ENCODE assay signal across 30 cellular contexts in genomic region chr20:21340991-21341722, GRCh38. TPM values are rescaled to one million over a fixed set of nuclear protein-coding genes. Genes with fewer than 3 reads are reported as not detected.
"Had no signal": no experiment of that assay in that cellular context is flagged by ENCODE, and none has a peak within 500 bp of the region (broad histone marks: within the 10 kb centered on the region; RNA-seq: fewer than 3 reads in every experiment).

No MANE protein-coding gene starts in this region.

- H3K4me3 Mint-ChIP-seq: activated CD4-positive, alpha-beta T cell treated with anti-CD3 and anti-CD28 coated beads for 36 hours; activated CD8-positive, alpha-beta T cell treated with anti-CD3 and anti-CD28 coated beads for 36 hours; activated naive CD4-positive, alpha-beta T cell treated with anti-CD3 and anti-CD28 coated beads for 36 hours; activated naive CD8-positive, alpha-beta T cell; activated T-helper 1 cell treated with anti-CD3 and anti-CD28 coated beads, Interleukin-12 subunit alpha, Interleukin-12 subunit beta, Interleukin-2, Interleukin-4 antibody, amounts not matched to agents 30 ng/mL and 10 ng/mL and 1 ng/mL, durations not matched to agents 14 hours and 24 hours and 36 hours had no signal

- H3K9me3 ChIP-seq: MG63, Peyer's patch, SJCRH30, SK-N-SH had no signal

- H3K27ac Mint-ChIP-seq: activated CD4-positive, alpha-beta T cell treated with anti-CD3 and anti-CD28 coated beads for 36 hours; activated CD8-positive, alpha-beta T cell treated with anti-CD3 and anti-CD28 coated beads for 36 hours; activated naive CD4-positive, alpha-beta T cell treated with anti-CD3 and anti-CD28 coated beads for 36 hours; activated naive CD8-positive, alpha-beta T cell; activated T-helper 1 cell treated with anti-CD3 and anti-CD28 coated beads, Interleukin-12 subunit alpha, Interleukin-12 subunit beta, Interleukin-2, Interleukin-4 antibody, amounts not matched to agents 30 ng/mL and 10 ng/mL and 1 ng/mL, durations not matched to agents 14 hours and 24 hours and 36 hours had no signal

- H3K9ac ChIP-seq: SK-N-SH had no signal

- H3K4me1 Mint-ChIP-seq: activated CD4-positive, alpha-beta T cell treated with anti-CD3 and anti-CD28 coated beads for 36 hours had no signal

- H3K27ac ChIP-seq: brain microvascular endothelial cell, cardiac muscle cell, Peyer's patch, RWPE1, SJCRH30, VCaP had no signal

- ATAC-seq: activated CD4-positive, alpha-beta T cell treated with anti-CD3 and anti-CD28 coated beads for 36 hours; activated CD8-positive, alpha-beta T cell treated with anti-CD3 and anti-CD28 coated beads for 36 hours had no signal

- H3K27me3 Mint-ChIP-seq: activated CD4-positive, alpha-beta T cell treated with anti-CD3 and anti-CD28 coated beads for 36 hours; activated CD8-positive, alpha-beta T cell treated with anti-CD3 and anti-CD28 coated beads for 36 hours; activated naive CD8-positive, alpha-beta T cell had no signal

- H3K4me3 ChIP-seq: cardiac muscle cell, MG63, Peyer's patch, SJCRH30 had no signal

- DNase-seq: activated CD4-positive, alpha-beta T cell treated with anti-CD3 and anti-CD28 coated beads for 36 hours; activated CD4-positive, alpha-beta T cell treated with anti-CD3 and anti-CD28 coated beads, Interleukin-2, amount 50 U/mL, for 1 hour; activated CD8-positive, alpha-beta memory T cell treated with anti-CD3 and anti-CD28 coated beads, Interleukin-2, amount 50 U/mL, for 4 hours; activated CD8-positive, alpha-beta T cell treated with anti-CD3 and anti-CD28 coated beads for 36 hours; activated gamma-delta T cell; activated naive CD4-positive, alpha-beta T cell treated with anti-CD3 and anti-CD28 coated beads for 36 hours; amygdala; brain microvascular endothelial cell; cerebellar nuclear complex; MG63; MV-4-11; NCI-H1092 treated with DMSO at 0.1 percent for 48 hours; NCI-H1417 treated with DMSO at 0.1 percent for 48 hours; NCI-H1694; NCI-H2029 treated with DMSO at 0.1 percent for 48 hours; NCI-H345; NCI-H510A treated with DMSO at 0.1 percent for 48 hours; NCI-H69; NK-92 treated with Interleukin-12 subunit alpha and Interleukin-12 subunit beta, amount 100 ng/mL, for 24 hours; Peyer's patch; Right ventricle myocardium superior; SJCRH30; SK-N-SH; T-helper 1 cell had no signal

- H3K27me3 ChIP-seq: brain microvascular endothelial cell, cardiac muscle cell, MG63, Peyer's patch, SJCRH30 had no signal

- H3K4me1 ChIP-seq: Peyer's patch, SJCRH30 had no signal

- H3K9me3 Mint-ChIP-seq: activated CD8-positive, alpha-beta T cell treated with anti-CD3 and anti-CD28 coated beads for 36 hours; activated naive CD4-positive, alpha-beta T cell treated with anti-CD3 and anti-CD28 coated beads for 36 hours; activated T-helper 1 cell treated with anti-CD3 and anti-CD28 coated beads, Interleukin-12 subunit alpha, Interleukin-12 subunit beta, Interleukin-2, Interleukin-4 antibody, amounts not matched to agents 30 ng/mL and 10 ng/mL and 1 ng/mL, durations not matched to agents 14 hours and 24 hours and 36 hours had no signal

RNA-seq across cellular contexts. Expression of gene NKX2-4, which starts 56.2 kb away (rescaled TPM):
- total RNA-seq: activated CD4-positive, alpha-beta T cell treated with anti-CD3 and anti-CD28 coated beads for 36 hours; activated CD8-positive, alpha-beta T cell treated with anti-CD3 and anti-CD28 coated beads for 36 hours; activated naive CD4-positive, alpha-beta T cell treated with anti-CD3 and anti-CD28 coated beads for 36 hours; activated T-helper 1 cell treated with anti-CD3 and anti-CD28 coated beads, Interleukin-12 subunit alpha, Interleukin-12 subunit beta, Interleukin-2, Interleukin-4 antibody, amounts not matched to agents 30 ng/mL and 10 ng/mL and 1 ng/mL, durations not matched to agents 14 hours and 24 hours and 36 hours; cardiac muscle cell; Peyer's patch; Right ventricle myocardium superior; T-helper 2 cell treated with Interferon-gamma antibody and Interleukin-4, amounts not matched to agents 100 ng/mL and 5 ng/mL, for 36 hours had no signal
- polyA plus RNA-seq: cardiac muscle cell, SK-N-SH had no signal
